ENCODE assay signal across 10 cellular contexts in genomic region chr15:90214553-90215205, GRCh38. TPM values are rescaled to one million over a fixed set of nuclear protein-coding genes. Genes with fewer than 3 reads are reported as not detected.
DNase-seq lines count a peak whose midpoint lies in the region; TF ChIP-seq lines count a peak whose summit lies in the region.
"Had no signal": no experiment of that assay in that cellular context is flagged by ENCODE, and none has a peak within 500 bp of the region (broad histone marks: within the 10 kb centered on the region; RNA-seq: fewer than 3 reads in every experiment).

No MANE protein-coding gene starts in this region.

- no peaks in the 10 kb centered on the region for H3K27me3 ChIP-seq in breast epithelium
- no peaks in the 10 kb centered on the region for H3K27me3 ChIP-seq in Peyer's patch
- H3K27me3 ChIP-seq in stomach = no peaks in the 10 kb centered on the region
- no peaks in the 10 kb centered on the region for H3K27me3 ChIP-seq in uterus

- no peak overlapping the region for H3K4me3 ChIP-seq in breast epithelium
- H3K4me3 ChIP-seq in Peyer's patch = no peak overlapping the region
- no peak overlapping the region for H3K4me3 ChIP-seq in fibroblast of mammary gland (ENCODE audit: control insufficient read depth, low read depth, low read length)
- H3K4me3 ChIP-seq in stomach = no peak overlapping the region
- no peak overlapping the region for H3K4me3 ChIP-seq in uterus

- H3K27me3 Mint-ChIP-seq in MCF 10A (ENCODE audit: insufficient read depth, unreplicated experiment) = no peaks in the 10 kb centered on the region
- H3K27me3 Mint-ChIP-seq: naive thymus-derived CD8-positive, alpha-beta T cell had no signal

- TF ChIP-seq EP300 in stomach (IDR thresholded peaks at IDR 0.05) = no peak

- H3K36me3 Mint-ChIP-seq in MCF 10A (ENCODE audit: insufficient read depth, unreplicated experiment) = peaks cover 22% of the 10 kb centered on the region

- intact Hi-C loops in MCF 10A (cut with micrococcal nuclease) = no loop called here
- intact Hi-C loops in breast epithelium (cut with DNase I; ENCODE audit: low total_unique reads) = loop anchor here (5.0 kb wide), 1 partner anchor 47 kb away; no protein-coding TSS in a partner anchor
- intact Hi-C loops in stomach (cut with DNase I; ENCODE audit: low total_unique reads) = no loop called here
- intact Hi-C loops in uterus (cut with DNase I; ENCODE audit: low total_unique reads) = no loop called here

- H3K4me3 Mint-ChIP-seq in MCF 10A (ENCODE audit: unreplicated experiment) = no peak overlapping the region

- no peak overlapping the region for H3K27ac Mint-ChIP-seq in MCF 10A (ENCODE audit: low read depth, unreplicated experiment)

- no peak for DNase-seq in MCF 10A (ENCODE audit: unreplicated experiment)
- no peak for DNase-seq in breast epithelium (ENCODE audit: low spot score in 2 of 2)
- DNase-seq in Peyer's patch = peak in 2 of 3 donors; percentile 70 to 73
- no peak for DNase-seq in fibroblast of mammary gland (ENCODE audit: low read depth)
- no peak for DNase-seq in stomach
- DNase-seq in DMS79 treated with DMSO at 0.1 percent for 48 hours (lab: John Stamatoyannopoulos, UW) = no peak
- no peak for DNase-seq in uterus
- no peak for DNase-seq in stimulated activated naive CD4-positive, alpha-beta T cell treated with Interleukin-2 at 50 U/mL for 16 hours (lab: John Stamatoyannopoulos, UW)
- DNase-seq: activated CD8-positive, alpha-beta memory T cell treated with anti-CD3 and anti-CD28 coated beads, Interleukin-2, amount 50 U/mL, for 4 hours had no signal

- H3K27ac ChIP-seq in breast epithelium = no peak overlapping the region
- H3K27ac ChIP-seq in Peyer's patch = peak overlapping the region; percentile 78 to 99 (median 90)
- peak overlapping the region; percentile 78 to 89 (median 84) for H3K27ac ChIP-seq in stomach
- no peak overlapping the region for H3K27ac ChIP-seq in uterus

- no peaks in the 10 kb centered on the region for H3K9me3 ChIP-seq in breast epithelium
- no peaks in the 10 kb centered on the region for H3K9me3 ChIP-seq in Peyer's patch
- no peaks in the 10 kb centered on the region for H3K9me3 ChIP-seq in stomach
- H3K9me3 ChIP-seq in uterus = no peaks in the 10 kb centered on the region

- CTCF ChIA-PET in MCF 10A (lab: Yijun Ruan, JAX) = interaction anchor here (0.6 to 5.6 kb wide), 13 partner anchors 9 to 483 kb away, joined by 3 to 40 read pairs (median 4); partner anchors contain the start of genes CIB1, GDPGP1 and SEMA4B

- TF ChIP-seq CTCF in MCF 10A (IDR thresholded peaks at IDR 0.05; ENCODE audit: unreplicated experiment) (peak; percentile 23), breast epithelium (IDR thresholded peaks at IDR 0.05) (peak in 1 of 3 donors; percentile 20), Peyer's patch (IDR thresholded peaks at IDR 0.05) (peak in 4 of 6 experiments; percentile 16 to 45 (median 40)), fibroblast of mammary gland (conservative IDR thresholded peaks at IDR 0.05; ENCODE audit: control insufficient read depth, insufficient read depth, low read depth, low read length) (peak; percentile 35), stomach (IDR thresholded peaks at IDR 0.05) (peak in 2 of 7 experiments; percentile 9 to 15), uterus (IDR thresholded peaks at IDR 0.05) (no peak)

- TF ChIP-seq POLR2A in breast epithelium (IDR thresholded peaks at IDR 0.05) = no peak
- TF ChIP-seq POLR2A in Peyer's patch (IDR thresholded peaks at IDR 0.05) = no peak
- no peak for TF ChIP-seq POLR2A in stomach (IDR thresholded peaks at IDR 0.05)
- TF ChIP-seq POLR2A in uterus (IDR thresholded peaks at IDR 0.05) = no peak

- H3K36me3 ChIP-seq in breast epithelium (no peaks in the 10 kb centered on the region), Peyer's patch (peaks cover 0 to 26% (median 0%) of the 10 kb centered on the region in 3 donors), stomach (peaks cover 13 to 34% (median 26%) of the 10 kb centered on the region in 4 donors), uterus (no peaks in the 10 kb centered on the region)

- H3K4me1 Mint-ChIP-seq in MCF 10A (ENCODE audit: insufficient read depth, unreplicated experiment) = peaks cover 39% of the 10 kb centered on the region

- H3K9me3 Mint-ChIP-seq in MCF 10A (ENCODE audit: unreplicated experiment) = no peaks in the 10 kb centered on the region

- 68 to 73% (median 72%) methylated on average over 8 of the region's 8 CpGs for WGBS in stomach, 5 donors

- H3K4me1 ChIP-seq in breast epithelium (peaks cover 0 to 12% of the 10 kb centered on the region in 2 donors), Peyer's patch (peaks cover 13 to 54% (median 23%) of the 10 kb centered on the region in 4 donors), stomach (peaks cover 44 to 67% (median 50%) of the 10 kb centered on the region in 4 donors), uterus (no peaks in the 10 kb centered on the region)

- POLR2A ChIA-PET in MCF 10A (lab: Yijun Ruan, JAX) = interaction anchor here (0.5 to 7.0 kb wide), 11 partner anchors 8 to 187 kb away, joined by 3 to 99 read pairs (median 3); partner anchors contain the start of genes CIB1, GDPGP1 and SEMA4B

- BruUV-seq in MCF 10A (replicated peaks; lab: Mats Ljungman, UMichigan) = no TSS peak

RNA-seq across cellular contexts. Expression of gene SEMA4B, which starts 13.5 kb away (rescaled TPM):
- total RNA-seq in MCF 10A (2022) (38.6 and 46.4 TPM in 2 replicates), breast epithelium (10 to 100 TPM in 2 of 3 donors, 1 to 10 TPM in 1; 6.6 to 72.8 (median 56.9) TPM), Peyer's patch (100 to 1,000 TPM in 2 of 4 donors, 10 to 100 TPM in 2; 63.2 to 147 (median 91.3) TPM), stomach (100 to 1,000 TPM in 1 of 5 donors, 10 to 100 TPM in 4; 37.9 to 199 (median 54.0) TPM), uterus (10 to 100 TPM in 3 of 4 donors, 1 to 10 TPM in 1; 6.7 to 50.1 (median 22.8) TPM)
- polyA plus RNA-seq in stomach = 10 to 100 TPM; 11.3 to 81.4 (median 17.2) TPM

RNA-seq across cellular contexts. Expression of gene CIB1, which starts 19.1 kb away (rescaled TPM):
- total RNA-seq in MCF 10A (2022) (45.6 and 50.5 TPM in 2 replicates), breast epithelium (10 to 100 TPM; 30.2 to 61.3 (median 49.5) TPM), Peyer's patch (100 to 1,000 TPM in 3 of 4 donors, 10 to 100 TPM in 1; 71.0 to 166 (median 130) TPM), stomach (100 to 1,000 TPM in 1 of 5 donors, 10 to 100 TPM in 4; 27.4 to 166 (median 36.6) TPM), uterus (10 to 100 TPM in 3 of 4 donors, 1 to 10 TPM in 1; 9.5 to 80.7 (median 49.2) TPM)
- 100 to 1,000 TPM; 128 to 206 (median 158) TPM for polyA plus RNA-seq in stomach

RNA-seq across cellular contexts. Expression of gene GDPGP1, which starts 19.3 kb away (rescaled TPM):
- total RNA-seq in MCF 10A (2022) (3.4 and 6.6 TPM in 2 replicates), breast epithelium (1 to 10 TPM; 3.4 to 9.4 (median 7.5) TPM), Peyer's patch (10 to 100 TPM in 3 of 4 donors, 1 to 10 TPM in 1; 8.3 to 24.0 (median 19.6) TPM), stomach (10 to 100 TPM in 1 of 5 donors, 1 to 10 TPM in 2, under 1 TPM in 1, not detected in 1; under 0.01 to 26.6 (median 5.9) TPM), uterus (10 to 100 TPM in 1 of 4 donors, 1 to 10 TPM in 1, under 1 TPM in 2; under 0.01 to 15.0 (median 4.0) TPM)
- 1 to 10 TPM in 2 of 3 donors, under 1 TPM in 1; 0.92 to 3.2 (median 2.4) TPM for polyA plus RNA-seq in stomach

RNA-seq across cellular contexts. Expression of gene TTLL13, which starts 34.7 kb away (rescaled TPM):
- 0.47 TPM in 1 of 2 replicates, not detected in the other for total RNA-seq in MCF 10A (2022)
- under 1 TPM in 1 of 3 donors, not detected in 2; 0.15 TPM for total RNA-seq in breast epithelium
- total RNA-seq in Peyer's patch = not detected
- not detected for total RNA-seq in stomach
- under 1 TPM in 1 of 3 donors, not detected in 2; 0.10 TPM for polyA plus RNA-seq in stomach
- total RNA-seq in uterus = under 1 TPM in 1 of 4 donors, not detected in 3; 0.41 TPM
- polyA plus RNA-seq: naive thymus-derived CD8-positive, alpha-beta T cell had no signal

RNA-seq across cellular contexts. Expression of gene NGRN, which starts 50.8 kb away (rescaled TPM):
- total RNA-seq in MCF 10A (2022) (70.5 and 77.0 TPM in 2 replicates), breast epithelium (10 to 100 TPM; 67.7 to 99.1 (median 87.2) TPM), Peyer's patch (10 to 100 TPM; 33.5 to 48.7 (median 39.2) TPM), stomach (10 to 100 TPM; 24.0 to 97.4 (median 61.3) TPM), uterus (100 to 1,000 TPM in 1 of 4 donors, 10 to 100 TPM in 3; 35.6 to 119 (median 69.4) TPM)
- 10 to 100 TPM; 51.1 to 70.3 (median 55.3) TPM for polyA plus RNA-seq in stomach

Comparison
In these comparisons a context has a peak if more than half of its experiments do, and no peak if none do; other contexts are left out.
1. DNase-seq: peak in Peyer's patch (2 of 3); none in MCF 10A (single experiment), breast epithelium (0 of 2), fibroblast of mammary gland (single experiment), stomach (single experiment), DMS79 treated with DMSO at 0.1 percent for 48 hours (single experiment), uterus (0 of 2) and stimulated activated naive CD4-positive, alpha-beta T cell treated with Interleukin-2 at 50 U/mL for 16 hours (single experiment).
2. CTCF ChIP-seq: peak in MCF 10A (single experiment), Peyer's patch (4 of 6) and fibroblast of mammary gland (single experiment); none in uterus (0 of 4).
3. H3K27ac ChIP-seq: peak in Peyer's patch (4 of 4) and stomach (5 of 5); none in breast epithelium (0 of 2) and uterus (0 of 2).